ENCODE assay signal across 25 cellular contexts in genomic region chr6:159915397-159915796, GRCh38. TPM values are rescaled to one million over a fixed set of nuclear protein-coding genes. Genes with fewer than 3 reads are reported as not detected.
DNase-seq lines count a peak whose midpoint lies in the region; ATAC-seq and TF ChIP-seq lines count a peak whose summit lies in the region.
"Had no signal": no experiment of that assay in that cellular context is flagged by ENCODE, and none has a peak within 500 bp of the region (broad histone marks: within the 10 kb centered on the region; RNA-seq: fewer than 3 reads in every experiment).

No MANE protein-coding gene starts in this region.

- CTCF ChIA-PET in HEK293 (lab: Yijun Ruan, JAX) (no interaction called here), RWPE1 (lab: Yijun Ruan, JAX) (interaction anchor here (0.6 kb wide), 1 partner anchor 20 kb away, joined by 3 read pairs; no protein-coding TSS in a partner anchor)

- DNase-seq in RWPE1 (ENCODE audit: low spot score) (peak; percentile 57), prostate gland (ENCODE audit: low spot score) (peak; percentile 36), NCI-H1048 (lab: John Stamatoyannopoulos, UW) (no peak)
- DNase-seq: C1 segment of cervical spinal cord; CD4-positive, alpha-beta memory T cell; COR-L47; DMS 273 treated with DMSO at 0.1 percent for 48 hours; DMS79 treated with DMSO at 0.1 percent for 48 hours; KBM-7; MG63; NCI-H2029; NCI-H2227 treated with DMSO at 0.1 percent for 48 hours; NCI-H526 treated with DMSO at 0.1 percent for 48 hours; RPMI8226; SK-N-SH; SW 1271 had no signal

- ATAC-seq in esophagus mucosa (peak; percentile 94), HG02798 (IDR thresholded peaks at IDR 0.05; ENCODE audit: poor library complexity, unreplicated experiment) (no peak), HG03432 (IDR thresholded peaks at IDR 0.05; ENCODE audit: unreplicated experiment) (no peak)
- ATAC-seq: HCT116 had no signal

- TF ChIP-seq CTCF in HEK293 (tag by site-specific recombination; IDR thresholded peaks at IDR 0.05) = no peak
- no peak for TF ChIP-seq CTCF in RWPE1 (conservative IDR thresholded peaks at IDR 0.05; ENCODE audit: low read depth)
- TF ChIP-seq CTCF in prostate gland (IDR thresholded peaks at IDR 0.05) = no peak

- intact Hi-C loops in prostate gland (cut with DNase I) = no loop called here

- H3K27me3 ChIP-seq in prostate gland (replicated peaks; ENCODE audit: insufficient read depth) = no peaks in the 10 kb centered on the region
- H3K27me3 ChIP-seq: MG63 had no signal

- no peaks in the 10 kb centered on the region for H3K9me3 ChIP-seq in HEK293 (ENCODE audit: control insufficient read depth, insufficient read depth, low read depth, low read length)
- no peaks in the 10 kb centered on the region for H3K9me3 ChIP-seq in prostate gland
- H3K9me3 ChIP-seq: MG63, SK-N-SH had no signal

- H3K36me3 ChIP-seq in HEK293 (ENCODE audit: control insufficient read depth in 2 of 2, insufficient read depth in 1 of 2, low read length in 2 of 2) (no peaks in the 10 kb centered on the region), prostate gland (no peaks in the 10 kb centered on the region)
- H3K36me3 ChIP-seq: MG63 had no signal

- POLR2A ChIA-PET in HEK293 (lab: Yijun Ruan, JAX) = no interaction called here
- POLR2A ChIA-PET in RWPE1 (lab: Yijun Ruan, JAX; ENCODE audit: low non-redundant PET) = no interaction called here

- TF ChIP-seq POLR2A in prostate gland (IDR thresholded peaks at IDR 0.05) = no peak

- no peak overlapping the region for H3K4me3 ChIP-seq in HEK293 (ENCODE audit: low read depth, low read length)
- no peak overlapping the region for H3K4me3 ChIP-seq in prostate gland
- H3K4me3 ChIP-seq: MG63 had no signal

- WGBS in prostate gland = 54% methylated on average over 2 of the region's 2 CpGs

- H3K27ac ChIP-seq in HEK293 (ENCODE audit: extremely low read depth, low read depth, low read length) (no peak overlapping the region), RWPE1 (peak overlapping the region; percentile 37), prostate gland (no peak overlapping the region)

- H3K4me1 ChIP-seq in HEK293 (ENCODE audit: control insufficient read depth, insufficient read depth, low read length) (no peaks in the 10 kb centered on the region), prostate gland (replicated peaks) (no peaks in the 10 kb centered on the region)

TF ChIP-seq in HEK293, 187 proteins besides CTCF, POLR2A, EP300 and RAD21:
- TF ChIP-seq ZNF596 (tag by site-specific recombination; IDR thresholded peaks at IDR 0.05) = no peak
- 0 out of 2 replicates have a peak, but pooled peaks have one; percentile 18 for TF ChIP-seq ZNF701 (tag by site-specific recombination; IDR thresholded peaks at IDR 0.05)

RNA-seq across cellular contexts. Expression of gene MAS1, which starts 24.6 kb away (rescaled TPM):
- not detected for total RNA-seq in esophagus mucosa
- under 1 TPM in 1 of 2 donors, not detected in 1; 0.17 TPM for total RNA-seq in prostate gland
- total RNA-seq: A673; CD4-positive, alpha-beta memory T cell; H4; LHCN-M2; NCI-H460 had no signal

RNA-seq across cellular contexts. Expression of gene IGF2R, which starts 53.5 kb away (rescaled TPM):
- total RNA-seq in esophagus mucosa (53.5 TPM), prostate gland (10 to 100 TPM; 60.3 to 91.3 TPM)
